9 cellular contexts compared by ENCODE assay signal in the genomic region with DNA sequence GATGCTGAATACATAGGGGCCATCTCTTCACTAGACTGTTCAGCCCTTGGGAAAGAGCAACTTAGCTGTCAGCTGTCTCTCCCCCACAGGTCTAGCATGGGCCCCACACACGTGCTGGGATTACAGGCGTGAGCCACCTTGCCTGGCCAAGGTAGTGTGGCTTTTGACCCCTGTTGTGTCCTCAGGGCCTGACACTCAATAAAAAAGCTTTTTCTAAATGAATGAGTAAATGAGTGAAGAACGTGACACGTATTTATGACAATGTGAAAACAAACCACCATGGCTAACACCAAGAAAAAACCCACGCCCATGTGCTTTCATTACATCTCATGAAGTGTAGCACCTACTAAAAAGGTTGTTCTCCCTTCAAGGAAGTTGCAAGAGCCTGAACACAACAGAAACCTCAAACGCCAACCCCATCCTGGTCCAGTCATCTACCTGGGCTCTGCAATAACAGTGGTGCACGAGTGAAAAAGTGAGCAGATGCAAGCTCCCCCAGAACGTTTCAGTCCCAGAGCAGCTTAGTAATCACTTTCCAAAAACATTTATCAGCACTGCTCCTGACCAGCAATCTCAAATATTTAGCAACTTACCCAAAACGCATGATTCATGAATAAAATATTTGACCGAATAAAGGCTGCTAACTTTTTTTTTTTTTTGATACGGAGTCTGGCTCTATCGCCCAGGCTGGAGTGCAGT. TPM values are rescaled to one million over a fixed set of nuclear protein-coding genes. Genes with fewer than 3 reads are reported as not detected.
A peak's percentile ranks its signal among the peaks of the same experiment; 100 is the strongest.
DNase-seq lines count a peak whose midpoint lies in the region; ATAC-seq and TF ChIP-seq lines count a peak whose summit lies in the region.
"Had no signal": no experiment of that assay in that cellular context is flagged by ENCODE, and none has a peak within 500 bp of the region (broad histone marks: within the 10 kb centered on the region; RNA-seq: fewer than 3 reads in every experiment).

No MANE protein-coding gene starts in this region.

- peak in 4 of 5 donors; percentile 23 to 75 (median 48) for DNase-seq in CD8-positive, alpha-beta memory T cell
- peak; percentile 87 for DNase-seq in LHCN-M2 (ENCODE audit: low read depth)
- DNase-seq in astrocyte of the cerebellum (ENCODE audit: low read depth) = peak; percentile 77
- DNase-seq in retinal pigment epithelial cell (ENCODE audit: low read depth) = no peak
- DNase-seq in endodermal cell = no peak
- no peak for DNase-seq in cerebellar cortex (ENCODE audit: low spot score)
- no peak for DNase-seq in thyroid gland

- no peaks in the 10 kb centered on the region for H3K27me3 Mint-ChIP-seq in CD8-positive, alpha-beta memory T cell
- H3K27me3 Mint-ChIP-seq in endodermal cell (ENCODE audit: insufficient read depth) = no peaks in the 10 kb centered on the region

- no peaks in the 10 kb centered on the region for H3K9me3 ChIP-seq in CD8-positive, alpha-beta memory T cell (ENCODE audit: low read length)
- no peaks in the 10 kb centered on the region for H3K9me3 ChIP-seq in endodermal cell (ENCODE audit: control insufficient read depth, low read length)
- H3K9me3 ChIP-seq in thyroid gland = no peaks in the 10 kb centered on the region

- peak overlapping the region; percentile 25 for H3K27ac ChIP-seq in CD8-positive, alpha-beta memory T cell (ENCODE audit: low read depth, low read length)
- no peak overlapping the region for H3K27ac ChIP-seq in endodermal cell (ENCODE audit: low read depth, low read length)
- H3K27ac ChIP-seq in thyroid gland = no peak overlapping the region
- H3K27ac ChIP-seq: HL-60 had no signal

- no peak overlapping the region for H3K9ac ChIP-seq in endodermal cell (ENCODE audit: extremely low read depth, low read length, poor library complexity, severe bottlenecking)

- no peaks in the 10 kb centered on the region for H3K36me3 ChIP-seq in CD8-positive, alpha-beta memory T cell (ENCODE audit: insufficient read depth, low read length)
- H3K36me3 ChIP-seq in endodermal cell (ENCODE audit: control insufficient read depth, insufficient read depth, low read length) (no peaks in the 10 kb centered on the region), thyroid gland (no peaks in the 10 kb centered on the region)

- POLR2A ChIA-PET in CD8-positive, alpha-beta memory T cell (lab: Charles Lee) = interaction anchor here (0.6 to 1.3 kb wide), 4 partner anchors 12 to 1247 kb away, joined by 3 to 6 read pairs (median 4); partner anchors contain the start of gene MRPL44

- TF ChIP-seq CTCF in astrocyte of the cerebellum (IDR thresholded peaks at IDR 0.05; ENCODE audit: low read depth, low read length, missing control alignments) (no peak), retinal pigment epithelial cell (conservative IDR thresholded peaks at IDR 0.05; ENCODE audit: low read depth, low read length) (no peak), endodermal cell (conservative IDR thresholded peaks at IDR 0.05) (no peak), thyroid gland (IDR thresholded peaks at IDR 0.05) (no peak)

- peaks cover 50 to 79% (median 72%) of the 10 kb centered on the region in 3 donors for H3K4me1 Mint-ChIP-seq in CD8-positive, alpha-beta memory T cell
- peaks cover 39% of the 10 kb centered on the region for H3K4me1 Mint-ChIP-seq in endodermal cell

- H3K9me3 Mint-ChIP-seq in CD8-positive, alpha-beta memory T cell = no peaks in the 10 kb centered on the region
- H3K9me3 Mint-ChIP-seq in endodermal cell = no peaks in the 10 kb centered on the region

- CTCF ChIA-PET in CD8-positive, alpha-beta memory T cell (lab: Charles Lee) = interaction anchor here (0.8 to 1.3 kb wide), 3 partner anchors 29 to 76 kb away, joined by 3 to 4 read pairs (median 4); no protein-coding TSS in a partner anchor

- ATAC-seq in GM21529 (IDR thresholded peaks at IDR 0.05; ENCODE audit: unreplicated experiment) = peak; percentile 48

- peak overlapping the region; percentile 62 to 95 (median 89) for H3K27ac Mint-ChIP-seq in CD8-positive, alpha-beta memory T cell
- H3K27ac Mint-ChIP-seq in endodermal cell = no peak overlapping the region

- WGBS in endodermal cell (ENCODE audit: insufficient coverage in 1 of 2, insufficient read length in 1 of 2), 2 experiments = 87 to 88% methylated on average over 5 to 12 of the region's 12 CpGs
- WGBS in thyroid gland, 2 donors = 72 to 79% methylated on average over 12 of the region's 12 CpGs

- intact Hi-C loops in thyroid gland (cut with DNase I) = no loop called here

- TF ChIP-seq POLR2A in thyroid gland (IDR thresholded peaks at IDR 0.05) = no peak

- no peak overlapping the region for H3K4me3 ChIP-seq in CD8-positive, alpha-beta memory T cell (ENCODE audit: low read length)
- H3K4me3 ChIP-seq in astrocyte of the cerebellum (ENCODE audit: low read depth, low read length) = peak overlapping the region; percentile 22
- H3K4me3 ChIP-seq in retinal pigment epithelial cell (ENCODE audit: low read length) = peak overlapping the region; percentile 5
- no peak overlapping the region for H3K4me3 ChIP-seq in endodermal cell (ENCODE audit: low read length)
- H3K4me3 ChIP-seq in thyroid gland (replicated peaks in 1 of 3) = no peak overlapping the region

- H3K4me1 ChIP-seq in CD8-positive, alpha-beta memory T cell (ENCODE audit: insufficient read depth, low read length) = peaks cover 49% of the 10 kb centered on the region
- H3K4me1 ChIP-seq in endodermal cell (ENCODE audit: control insufficient read depth, insufficient read depth, low read length) (peaks cover 8% of the 10 kb centered on the region), thyroid gland (peaks cover 20 to 42% of the 10 kb centered on the region in 2 donors)

- H3K4me3 Mint-ChIP-seq in CD8-positive, alpha-beta memory T cell = peak overlapping the region; percentile 74 to 88 (median 82)
- no peak overlapping the region for H3K4me3 Mint-ChIP-seq in endodermal cell

- H3K36me3 Mint-ChIP-seq in CD8-positive, alpha-beta memory T cell = peaks cover 0 to 17% (median 5%) of the 10 kb centered on the region in 3 donors
- H3K36me3 Mint-ChIP-seq in endodermal cell (ENCODE audit: low read depth) = peaks cover 19% of the 10 kb centered on the region

- in situ Hi-C loops in astrocyte of the cerebellum (cut with HindIII; ENCODE audit: low sequenced_read_pairs) = no loop called here

- no peaks in the 10 kb centered on the region for H3K27me3 ChIP-seq in CD8-positive, alpha-beta memory T cell (ENCODE audit: insufficient read depth, low read length, poor library complexity, severe bottlenecking)
- H3K27me3 ChIP-seq in endodermal cell (ENCODE audit: control insufficient read depth, insufficient read depth, low read length, poor library complexity, severe bottlenecking) (no peaks in the 10 kb centered on the region), thyroid gland (no peaks in the 10 kb centered on the region)

RNA-seq across cellular contexts. Expression of gene WDFY1, which starts 3.4 kb away (rescaled TPM):
- 10 to 100 TPM; 16.0 to 18.1 TPM for total RNA-seq in CD8-positive, alpha-beta memory T cell
- polyA plus RNA-seq in CD8-positive, alpha-beta memory T cell = 28.5 TPM
- total RNA-seq in LHCN-M2 (2014; rRNA removed) (45.5 and 48.6 TPM in 2 replicates), endodermal cell (10 to 100 TPM; 61.9 to 69.7 TPM), thyroid gland (10 to 100 TPM; 49.4 to 87.7 (median 59.6) TPM)
- polyA plus RNA-seq in LHCN-M2 (2012) = 16.3 TPM
- 49.0 TPM for polyA plus RNA-seq in endodermal cell (2013, experiment 1 of 2)
- 43.4 TPM for polyA plus RNA-seq in endodermal cell (2013, experiment 2 of 2)

RNA-seq across cellular contexts. Expression of gene MRPL44, which starts 15.5 kb away (rescaled TPM):
- total RNA-seq in CD8-positive, alpha-beta memory T cell = 10 to 100 TPM; 42.6 TPM
- 26.7 TPM for polyA plus RNA-seq in CD8-positive, alpha-beta memory T cell
- total RNA-seq in LHCN-M2 (2014; rRNA removed) (36.2 and 38.3 TPM in 2 replicates), endodermal cell (10 to 100 TPM; 38.7 to 43.4 TPM), thyroid gland (10 to 100 TPM; 18.4 to 27.1 (median 25.3) TPM)
- 16.6 TPM for polyA plus RNA-seq in LHCN-M2 (2012)
- polyA plus RNA-seq in endodermal cell (2013, experiment 1 of 2) = 39.6 TPM
- polyA plus RNA-seq in endodermal cell (2013, experiment 2 of 2) = 38.8 TPM

Comparison
In these comparisons a context has a peak if more than half of its experiments do, and no peak if none do; other contexts are left out.
1. DNase-seq: peak in CD8-positive, alpha-beta memory T cell (4 of 5), LHCN-M2 (single experiment) and astrocyte of the cerebellum (single experiment); none in retinal pigment epithelial cell (single experiment), endodermal cell (single experiment), cerebellar cortex (single experiment) and thyroid gland (0 of 2).
2. H3K4me3 ChIP-seq: peak in astrocyte of the cerebellum (single experiment) and retinal pigment epithelial cell (single experiment); none in CD8-positive, alpha-beta memory T cell (single experiment), endodermal cell (single experiment) and thyroid gland (0 of 3).